In genomic region chr22:19260194-19260593, GRCh38 we compare ENCODE assay signal across 13 cellular contexts. TPM values are rescaled to one million over a fixed set of nuclear protein-coding genes. Genes with fewer than 3 reads are reported as not detected.
A peak's percentile ranks its signal among the peaks of the same experiment; 100 is the strongest.
DNase-seq lines count a peak whose midpoint lies in the region; ATAC-seq lines count a peak whose summit lies in the region.
"Had no signal": no experiment of that assay in that cellular context is flagged by ENCODE, and none has a peak within 500 bp of the region (broad histone marks: within the 10 kb centered on the region; RNA-seq: fewer than 3 reads in every experiment).

No MANE protein-coding gene starts in this region.

- peak overlapping the region; percentile 59 for H3K4me3 ChIP-seq in ACC112 (ENCODE audit: low read depth, low read length)
- H3K4me3 ChIP-seq in CD8-positive, alpha-beta memory T cell (ENCODE audit: low read length), result peak overlapping the region; percentile 26
- no peak overlapping the region for H3K4me3 ChIP-seq in adipocyte (ENCODE audit: low read length)
- H3K4me3 ChIP-seq in mucosa of stomach (ENCODE audit: low read length), result peak overlapping the region; percentile 17
- H3K4me3 ChIP-seq: prostate gland, vagina had no signal

- POLR2A ChIA-PET in CD8-positive, alpha-beta memory T cell (lab: Charles Lee), result no interaction called here

- peaks cover 2% of the 10 kb centered on the region for H3K4me1 ChIP-seq in ACC112 (ENCODE audit: control insufficient read depth, insufficient read depth, low read length, unreplicated experiment)
- H3K4me1 ChIP-seq in CD8-positive, alpha-beta memory T cell (ENCODE audit: insufficient read depth, low read length), result no peaks in the 10 kb centered on the region
- H3K4me1 ChIP-seq in adipocyte (ENCODE audit: control insufficient read depth, insufficient read depth, low read length), result peaks cover 13% of the 10 kb centered on the region
- H3K4me1 ChIP-seq in mucosa of stomach (ENCODE audit: control insufficient read depth, insufficient read depth, low read length), result peaks cover 10% of the 10 kb centered on the region
- H3K4me1 ChIP-seq: ascending aorta, prostate gland had no signal

- CTCF ChIA-PET in CD8-positive, alpha-beta memory T cell (lab: Charles Lee), result no interaction called here

- H3K36me3 ChIP-seq in ACC112 (ENCODE audit: insufficient read depth, low read length) (no peaks in the 10 kb centered on the region), adipocyte (ENCODE audit: control insufficient read depth, insufficient read depth, low read length, severe bottlenecking) (peaks cover 21% of the 10 kb centered on the region), mucosa of stomach (ENCODE audit: control insufficient read depth, insufficient read depth, low read length) (no peaks in the 10 kb centered on the region)
- no peaks in the 10 kb centered on the region for H3K36me3 ChIP-seq in CD8-positive, alpha-beta memory T cell (ENCODE audit: insufficient read depth, low read length)
- H3K36me3 ChIP-seq: ascending aorta, prostate gland, vagina had no signal

- ATAC-seq in GM18519 (IDR thresholded peaks at IDR 0.05; ENCODE audit: low FRiP score, unreplicated experiment), result no peak
- ATAC-seq in GM18870 (IDR thresholded peaks at IDR 0.05; ENCODE audit: unreplicated experiment), result no peak

- peaks cover 0 to 14% (median 4%) of the 10 kb centered on the region in 3 donors for H3K36me3 Mint-ChIP-seq in CD8-positive, alpha-beta memory T cell

- peak overlapping the region; percentile 74 for H3K9ac ChIP-seq in adipocyte (ENCODE audit: low read length)
- no peak overlapping the region for H3K9ac ChIP-seq in mucosa of stomach (ENCODE audit: low read length)

- DNase-seq in CD8-positive, alpha-beta memory T cell, result no peak
- DNase-seq in adipocyte (ENCODE audit: low read depth) (no peak), DMS153 (lab: John Stamatoyannopoulos, UW) (no peak)
- no peak for DNase-seq in stimulated activated CD4-positive, alpha-beta T cell treated with anti-CD3 and anti-CD28 coated beads, Interleukin-4, amount 100 ng/mL, for 24 hours
- DNase-seq: NCI-H2171 had no signal

- peak overlapping the region in 4 of 7 donors; percentile 38 to 80 (median 56) for H3K4me3 Mint-ChIP-seq in CD8-positive, alpha-beta memory T cell

- H3K4me1 Mint-ChIP-seq in CD8-positive, alpha-beta memory T cell, result peaks cover 9 to 20% (median 15%) of the 10 kb centered on the region in 3 donors

- no peaks in the 10 kb centered on the region for H3K79me2 ChIP-seq in ACC112 (ENCODE audit: control insufficient read depth, insufficient read depth, low read length, unreplicated experiment)

- H3K27me3 Mint-ChIP-seq in CD8-positive, alpha-beta memory T cell, result no peaks in the 10 kb centered on the region

- H3K9me3 ChIP-seq in CD8-positive, alpha-beta memory T cell (ENCODE audit: low read length), result no peaks in the 10 kb centered on the region
- no peaks in the 10 kb centered on the region for H3K9me3 ChIP-seq in adipocyte (ENCODE audit: control insufficient read depth, low read length)
- no peaks in the 10 kb centered on the region for H3K9me3 ChIP-seq in mucosa of stomach (ENCODE audit: control insufficient read depth, low read length)
- H3K9me3 ChIP-seq: prostate gland, vagina had no signal

- peak overlapping the region; percentile 15 for H2AFZ ChIP-seq in ACC112 (ENCODE audit: low read length, unreplicated experiment)

- peak overlapping the region; percentile 52; the same call in 1 of the 2 replicates for H3K27ac ChIP-seq in ACC112 (ENCODE audit: low read depth, low read length)
- H3K27ac ChIP-seq in CD8-positive, alpha-beta memory T cell (ENCODE audit: low read depth, low read length), result peak overlapping the region; percentile 52
- H3K27ac ChIP-seq: ascending aorta, VCaP had no signal

- no peaks in the 10 kb centered on the region for H3K27me3 ChIP-seq in ACC112 (ENCODE audit: insufficient read depth, low read length)
- H3K27me3 ChIP-seq in CD8-positive, alpha-beta memory T cell (ENCODE audit: insufficient read depth, low read length, poor library complexity, severe bottlenecking), result no peaks in the 10 kb centered on the region
- H3K27me3 ChIP-seq in adipocyte (replicated peaks; ENCODE audit: control insufficient read depth, insufficient read depth, low read length), result no peaks in the 10 kb centered on the region
- H3K27me3 ChIP-seq in mucosa of stomach (ENCODE audit: control insufficient read depth, insufficient read depth, low read length), result no peaks in the 10 kb centered on the region
- H3K27me3 ChIP-seq: ascending aorta, vagina had no signal

- H3K9me3 Mint-ChIP-seq in CD8-positive, alpha-beta memory T cell, result no peaks in the 10 kb centered on the region

- H3K27ac Mint-ChIP-seq in CD8-positive, alpha-beta memory T cell, result peak overlapping the region in 3 of 8 donors; percentile 60 to 77 (median 61)

RNA-seq across cellular contexts. Expression of gene CLTCL1, which starts 31.3 kb away (rescaled TPM):
- total RNA-seq in CD8-positive, alpha-beta memory T cell, result under 1 TPM; 0.58 to 0.88 TPM
- 0.51 TPM for polyA plus RNA-seq in CD8-positive, alpha-beta memory T cell
